ENCODE assay signal across 10 cellular contexts in genomic region chr19:34429553-34429952, GRCh38. TPM values are rescaled to one million over a fixed set of nuclear protein-coding genes. Genes with fewer than 3 reads are reported as not detected.
DNase-seq lines count a peak whose midpoint lies in the region; ATAC-seq and TF ChIP-seq lines count a peak whose summit lies in the region.
"Had no signal": no experiment of that assay in that cellular context is flagged by ENCODE, and none has a peak within 500 bp of the region (broad histone marks: within the 10 kb centered on the region; RNA-seq: fewer than 3 reads in every experiment).

No MANE protein-coding gene starts in this region.

- ATAC-seq in HG02642 (IDR thresholded peaks at IDR 0.05; ENCODE audit: poor library complexity, unreplicated experiment) = no peak

- CTCF ChIA-PET in RWPE1 (lab: Yijun Ruan, JAX) = interaction anchor here (0.9 kb wide), 1 partner anchor 8 kb away, joined by 3 read pairs; no protein-coding TSS in a partner anchor
- CTCF ChIA-PET in HEK293T (lab: Yijun Ruan, JAX) = no interaction called here

- H3K4me1 ChIP-seq in ES-I3 (ENCODE audit: insufficient read depth, low read length) (peaks cover 5% of the 10 kb centered on the region; the same call in 1 of the 2 replicates), esophagus squamous epithelium (peaks cover 11 to 55% (median 24%) of the 10 kb centered on the region in 3 donors), prostate gland (replicated peaks) (no peaks in the 10 kb centered on the region)

- H3K27ac ChIP-seq in RWPE1 = peak overlapping the region; percentile 39; the same call in 1 of the 2 replicates
- H3K27ac ChIP-seq in esophagus squamous epithelium = peak overlapping the region in 3 of 4 donors; percentile 92 to 93 (median 93)
- H3K27ac ChIP-seq in prostate gland = no peak overlapping the region

- H3K27me3 ChIP-seq in esophagus squamous epithelium = no peaks in the 10 kb centered on the region
- no peaks in the 10 kb centered on the region for H3K27me3 ChIP-seq in prostate gland (replicated peaks; ENCODE audit: insufficient read depth)

- TF ChIP-seq POLR2A in esophagus squamous epithelium (IDR thresholded peaks at IDR 0.05) (no peak), prostate gland (IDR thresholded peaks at IDR 0.05) (no peak)

- TF ChIP-seq CTCF in RWPE1 (conservative IDR thresholded peaks at IDR 0.05; ENCODE audit: low read depth) (no peak), esophagus squamous epithelium (IDR thresholded peaks at IDR 0.05) (no peak), prostate gland (IDR thresholded peaks at IDR 0.05) (no peak)

- intact Hi-C loops in esophagus squamous epithelium (cut with DNase I) (loop anchor here (10.0 kb wide), 1 partner anchor 65 kb away; the partner anchor contains the start of gene GPI), prostate gland (cut with DNase I) (loop anchor here (5.0 to 10.0 kb wide), 2 partner anchors 53 to 245 kb away; partner anchors contain the start of genes SCGB2B2, WTIP and ZNF302)

- DNase-seq in RWPE1 (ENCODE audit: low spot score) (no peak), esophagus squamous epithelium (lab: John Stamatoyannopoulos, UW) (no peak), prostate gland (ENCODE audit: low spot score) (no peak), amniotic stem cell (lab: John Stamatoyannopoulos, UW) (no peak), NCI-H1048 (lab: John Stamatoyannopoulos, UW) (no peak), HEK293T (ENCODE audit: extremely low spot score) (no peak)
- DNase-seq: NCI-H2171 treated with DMSO at 0.1 percent for 48 hours; stimulated activated CD4-positive, alpha-beta T cell treated with anti-CD3 and anti-CD28 coated beads, Interleukin-15, amount 100 ng/mL, for 24 hours had no signal

- peak overlapping the region; percentile 82; the same call in 1 of the 2 replicates for H3K9ac ChIP-seq in ES-I3 (ENCODE audit: low read depth, low read length)

- H3K36me3 ChIP-seq in ES-I3 (ENCODE audit: insufficient read depth, low read length) (peaks cover 13% of the 10 kb centered on the region), esophagus squamous epithelium (peaks cover 0 to 38% (median under 1%) of the 10 kb centered on the region in 3 donors), prostate gland (no peaks in the 10 kb centered on the region)

- POLR2A ChIA-PET in RWPE1 (lab: Yijun Ruan, JAX; ENCODE audit: low non-redundant PET) (no interaction called here), HEK293T (lab: Yijun Ruan, JAX) (no interaction called here)

- peak overlapping the region; percentile 83 to 94 (median 90) for H3K4me3 ChIP-seq in esophagus squamous epithelium
- peak overlapping the region; percentile 60 to 85 for H3K4me3 ChIP-seq in prostate gland

- no peaks in the 10 kb centered on the region for H3K9me3 ChIP-seq in ES-I3 (ENCODE audit: control insufficient read depth, insufficient read depth, low read length)
- no peaks in the 10 kb centered on the region for H3K9me3 ChIP-seq in esophagus squamous epithelium
- H3K9me3 ChIP-seq in prostate gland = no peaks in the 10 kb centered on the region

- 61 to 65% methylated on average over 9 of the region's 9 CpGs for WGBS in esophagus squamous epithelium, 2 donors
- WGBS in prostate gland = 70% methylated on average over 9 of the region's 9 CpGs

TF ChIP-seq in HEK293T, 16 proteins besides CTCF, POLR2A, EP300 and RAD21:
- TF ChIP-seq FOXM1 (IDR thresholded peaks at IDR 0.05; ENCODE audit: borderline replicate concordance) = no peak
- no peak for TF ChIP-seq NFRKB (IDR thresholded peaks at IDR 0.05)
- TF ChIP-seq ZNF384 (IDR thresholded peaks at IDR 0.05) = no peak
- no peak for TF ChIP-seq ELF4 (IDR thresholded peaks at IDR 0.05)
- no peak for TF ChIP-seq LEF1 (IDR thresholded peaks at IDR 0.05; ENCODE audit: borderline replicate concordance)
- TF ChIP-seq BHLHE40 (IDR thresholded peaks at IDR 0.05; ENCODE audit: borderline replicate concordance) = no peak
- TF ChIP-seq HDGF (IDR thresholded peaks at IDR 0.05; ENCODE audit: borderline replicate concordance) = no peak
- TF ChIP-seq TARDBP (IDR thresholded peaks at IDR 0.05) = no peak
- no peak for TF ChIP-seq SP1 (IDR thresholded peaks at IDR 0.05)
- no peak for TF ChIP-seq SUZ12 (IDR thresholded peaks at IDR 0.05)
- no peak for TF ChIP-seq FOXK2 (IDR thresholded peaks at IDR 0.05)

RNA-seq across cellular contexts. Expression of gene UBA2, which starts 1.4 kb away (rescaled TPM):
- total RNA-seq in esophagus squamous epithelium (100 to 1,000 TPM in 1 of 4 donors, 10 to 100 TPM in 3; 35.5 to 116 (median 82.1) TPM), prostate gland (100 to 1,000 TPM in 1 of 2 donors, 10 to 100 TPM in 1; 69.1 to 115 TPM)

RNA-seq across cellular contexts. Expression of gene PDCD2L, which starts 25.4 kb away (rescaled TPM):
- 10 to 100 TPM in 1 of 4 donors, 1 to 10 TPM in 3; 7.9 to 15.1 (median 9.1) TPM for total RNA-seq in esophagus squamous epithelium
- 10 to 100 TPM; 15.5 to 16.2 TPM for total RNA-seq in prostate gland

RNA-seq across cellular contexts. Expression of gene WTIP, which starts 52.0 kb away (rescaled TPM):
- total RNA-seq in esophagus squamous epithelium (1 to 10 TPM in 3 of 4 donors, under 1 TPM in 1; 0.49 to 9.3 (median 2.4) TPM), prostate gland (10 to 100 TPM; 22.9 to 40.8 TPM)

Comparison
In these comparisons a context has a peak if more than half of its experiments do, and no peak if none do; other contexts are left out.
1. H3K27ac ChIP-seq: peak in RWPE1 (single experiment) and esophagus squamous epithelium (3 of 4); none in prostate gland (0 of 2).